ENCODE assay signal across 14 cellular contexts in the genomic region with DNA sequence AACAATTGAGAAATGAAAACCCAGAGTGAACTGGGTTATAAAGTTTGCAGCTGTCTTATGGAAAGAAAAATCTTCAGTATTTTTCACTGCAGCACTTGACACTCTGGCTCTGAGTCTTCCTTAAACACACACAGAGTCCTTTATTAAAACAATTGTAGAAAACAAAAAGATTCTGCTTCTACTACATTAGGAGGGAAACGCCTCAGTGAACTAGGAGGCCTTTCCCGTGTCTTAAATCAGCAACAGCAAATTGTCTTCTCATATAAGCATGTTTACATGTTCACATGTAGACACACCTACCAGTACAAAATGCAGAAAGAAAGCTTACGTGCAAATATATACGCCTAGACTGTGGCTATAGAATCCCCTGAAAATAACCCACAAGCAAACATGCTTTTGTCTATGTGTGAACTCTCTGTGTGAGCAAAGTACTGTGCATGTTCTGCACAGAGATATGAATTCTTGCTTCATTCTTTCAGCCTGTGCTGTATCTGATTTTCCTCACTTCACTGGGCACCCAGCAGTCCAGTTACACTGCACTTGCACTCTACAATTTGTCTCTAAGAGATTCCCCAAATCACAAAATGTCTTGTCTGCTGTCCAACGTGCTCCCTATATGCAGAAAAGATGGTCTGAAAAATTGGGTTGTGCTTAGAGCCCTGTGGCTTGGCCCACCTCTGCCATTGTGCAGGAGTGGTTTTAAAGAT. TPM values are rescaled to one million over a fixed set of nuclear protein-coding genes. Genes with fewer than 3 reads are reported as not detected.
DNase-seq lines count a peak whose midpoint lies in the region; ATAC-seq and TF ChIP-seq lines count a peak whose summit lies in the region.
"Had no signal": no experiment of that assay in that cellular context is flagged by ENCODE, and none has a peak within 500 bp of the region (broad histone marks: within the 10 kb centered on the region; RNA-seq: fewer than 3 reads in every experiment).

No MANE protein-coding gene starts in this region.

- H4K91ac ChIP-seq in neuronal stem cell (ENCODE audit: low read depth, low read length, poor library complexity), result no peak overlapping the region

- no peaks in the 10 kb centered on the region for H3K9me3 ChIP-seq in A673 (ENCODE audit: low read depth, low read length, poor library complexity, severe bottlenecking)
- H3K9me3 ChIP-seq in ascending aorta, result no peaks in the 10 kb centered on the region
- H3K9me3 ChIP-seq in right atrium auricular region, result no peaks in the 10 kb centered on the region
- H3K9me3 ChIP-seq in neuronal stem cell (replicated peaks in 1 of 2; ENCODE audit: control insufficient read depth in 2 of 2, insufficient read depth in 1 of 2, low read depth in 1 of 2, low read length in 2 of 2), result peaks cover 0 to 5% of the 10 kb centered on the region in 2 donors

- no TSS peak for BruUV-seq in A673 (replicated peaks; lab: Mats Ljungman, UMichigan)

- H2BK15ac ChIP-seq in neuronal stem cell (ENCODE audit: low read length), result no peak overlapping the region

- H2AK5ac ChIP-seq in neuronal stem cell (ENCODE audit: low read depth, low read length), result no peak overlapping the region

- no peak overlapping the region for H3K4me2 ChIP-seq in neuronal stem cell (ENCODE audit: insufficient read depth, low read length, poor library complexity, severe bottlenecking)

- H3K79me1 ChIP-seq in neuronal stem cell (ENCODE audit: low read depth, low read length), result peaks cover 6% of the 10 kb centered on the region

- no peaks in the 10 kb centered on the region for H3K9me3 Mint-ChIP-seq in activated CD8-positive, alpha-beta T cell treated with anti-CD3 and anti-CD28 coated beads, Interleukin-2, amount 10 ng/mL, durations not matched to agents 7 days and 5 days (ENCODE audit: insufficient read depth)

- no peak overlapping the region for H3K4me3 Mint-ChIP-seq in activated CD8-positive, alpha-beta T cell treated with anti-CD3 and anti-CD28 coated beads, Interleukin-2, amount 10 ng/mL, durations not matched to agents 7 days and 5 days

- H3K9ac ChIP-seq in neuronal stem cell (ENCODE audit: low read depth, low read length, poor library complexity), result no peak overlapping the region
- H3K9ac ChIP-seq: parathyroid adenoma had no signal

- no CpG with 5 or more reads among the region's 5 CpGs for WGBS in neuronal stem cell (ENCODE audit: extremely low coverage in 2 of 2, insufficient read length in 2 of 2, insufficient replicate concordance in 1 of 2), 2 donors

- H3K36me3 Mint-ChIP-seq in activated CD8-positive, alpha-beta T cell treated with anti-CD3 and anti-CD28 coated beads, Interleukin-2, amount 10 ng/mL, durations not matched to agents 7 days and 5 days (ENCODE audit: low read depth), result no peaks in the 10 kb centered on the region

- no peak for DNase-seq in A673 (ENCODE audit: low spot score)
- DNase-seq in ascending aorta (ENCODE audit: low spot score in 2 of 2), result no peak
- DNase-seq in right atrium auricular region (ENCODE audit: low spot score), result no peak
- peak; percentile 56 for DNase-seq in retina
- DNase-seq in ecto neural progenitor cell (ENCODE audit: low spot score), result no peak
- DNase-seq in neuronal stem cell (ENCODE audit: low spot score), result no peak
- DNase-seq in activated CD8-positive, alpha-beta T cell treated with anti-CD3 and anti-CD28 coated beads, Interleukin-2, amount 10 ng/mL, durations not matched to agents 7 days and 5 days, result no peak
- no peak for DNase-seq in mucosa of gallbladder (ENCODE audit: low spot score)
- DNase-seq: activated CD4-positive, alpha-beta T cell treated with anti-CD3 and anti-CD28 coated beads, Interleukin-2, amount 50 U/mL, for 1 hour; activated gamma-delta T cell; DMS 273 treated with DMSO at 0.1 percent for 48 hours; NCI-H2171 treated with DMSO at 0.1 percent for 48 hours; stimulated activated CD4-positive, alpha-beta T cell treated with anti-CD3 and anti-CD28 coated beads, Interleukin-4, amount 100 ng/mL, for 24 hours had no signal

- no peak overlapping the region for H3K14ac ChIP-seq in neuronal stem cell (ENCODE audit: low read length)

- CTCF ChIA-PET in A673 (lab: Charles Lee), result no interaction called here
- CTCF ChIA-PET in activated CD8-positive, alpha-beta T cell treated with anti-CD3 and anti-CD28 coated beads, Interleukin-2, amount 10 ng/mL, durations not matched to agents 7 days and 5 days (lab: Charles Lee), result no interaction called here

- H2BK12ac ChIP-seq in neuronal stem cell (ENCODE audit: low read length), result no peak overlapping the region

- H3K27me3 ChIP-seq in A673 (replicated peaks; ENCODE audit: insufficient read depth, low read depth, low read length, poor library complexity) (no peaks in the 10 kb centered on the region), ascending aorta (no peaks in the 10 kb centered on the region), right atrium auricular region (no peaks in the 10 kb centered on the region), neuronal stem cell (ENCODE audit: control insufficient read depth in 3 of 3, insufficient read depth in 3 of 3, low read depth in 1 of 3, low read length in 3 of 3) (no peaks in the 10 kb centered on the region)

- ATAC-seq in activated CD8-positive, alpha-beta T cell treated with anti-CD3 and anti-CD28 coated beads, Interleukin-2, amount 10 ng/mL, durations not matched to agents 7 days and 5 days, result no peak

- H3K18ac ChIP-seq in neuronal stem cell (ENCODE audit: low read length), result no peak overlapping the region

- no peak overlapping the region for H2BK5ac ChIP-seq in neuronal stem cell (ENCODE audit: low read length)

- H3K4me1 ChIP-seq in A673 (ENCODE audit: insufficient read depth, low read length, poor library complexity, severe bottlenecking), result peaks cover 56% of the 10 kb centered on the region
- H3K4me1 ChIP-seq in ascending aorta, result peaks cover 4 to 17% of the 10 kb centered on the region in 2 donors
- peaks cover 0 to 63% of the 10 kb centered on the region in 2 donors for H3K4me1 ChIP-seq in right atrium auricular region
- peaks cover 13 to 15% of the 10 kb centered on the region in 2 donors for H3K4me1 ChIP-seq in neuronal stem cell (ENCODE audit: control insufficient read depth in 2 of 2, insufficient read depth in 1 of 2, low read depth in 1 of 2, low read length in 2 of 2)
- H3K4me1 ChIP-seq: parathyroid adenoma had no signal

- POLR2A ChIA-PET in A673 (lab: Charles Lee; ENCODE audit: low non-redundant PET), result interaction anchor here (0.7 kb wide), 1 partner anchor 18 kb away, joined by 3 read pairs; no protein-coding TSS in a partner anchor
- POLR2A ChIA-PET in activated CD8-positive, alpha-beta T cell treated with anti-CD3 and anti-CD28 coated beads, Interleukin-2, amount 10 ng/mL, durations not matched to agents 7 days and 5 days (lab: Charles Lee), result interaction anchor here (0.6 kb wide), 1 partner anchor 300 kb away, joined by 3 read pairs; no protein-coding TSS in a partner anchor

- no peaks in the 10 kb centered on the region for H3K27me3 Mint-ChIP-seq in activated CD8-positive, alpha-beta T cell treated with anti-CD3 and anti-CD28 coated beads, Interleukin-2, amount 10 ng/mL, durations not matched to agents 7 days and 5 days (ENCODE audit: low read depth)

- H4K8ac ChIP-seq in neuronal stem cell (ENCODE audit: low read depth, low read length), result no peak overlapping the region

- H3K36me3 ChIP-seq in A673 (ENCODE audit: insufficient read depth, low read length, poor library complexity, severe bottlenecking), result peaks cover 35% of the 10 kb centered on the region
- H3K36me3 ChIP-seq in ascending aorta, result peaks cover 0 to 9% of the 10 kb centered on the region in 2 donors
- H3K36me3 ChIP-seq in right atrium auricular region, result peaks cover 10% of the 10 kb centered on the region
- peaks cover 2 to 90% of the 10 kb centered on the region in 2 donors for H3K36me3 ChIP-seq in neuronal stem cell (replicated peaks in 1 of 2; ENCODE audit: control insufficient read depth in 2 of 2, insufficient read depth in 2 of 2, low read length in 2 of 2)

- H3K23ac ChIP-seq in neuronal stem cell (ENCODE audit: low read depth, low read length, poor library complexity), result no peak overlapping the region

- no peak for TF ChIP-seq CTCF in A673 (conservative IDR thresholded peaks at IDR 0.05; ENCODE audit: low read depth, low read length)
- no peak for TF ChIP-seq CTCF in ascending aorta (IDR thresholded peaks at IDR 0.05)
- TF ChIP-seq CTCF in right atrium auricular region (IDR thresholded peaks at IDR 0.05), result no peak

- no peak overlapping the region for H2BK120ac ChIP-seq in neuronal stem cell (ENCODE audit: low read depth, low read length)

- H3K27ac ChIP-seq in A673 (ENCODE audit: low read depth, low read length, poor library complexity, severe bottlenecking) (peak overlapping the region; percentile 59), ascending aorta (peak overlapping the region; percentile 9 to 32), right atrium auricular region (peak overlapping the region; percentile 46 to 64), neuronal stem cell (replicated peaks; ENCODE audit: low read length) (no peak overlapping the region)
- H3K27ac ChIP-seq: parathyroid adenoma had no signal

- intact Hi-C loops in A673 (cut with micrococcal nuclease; ENCODE audit: unreplicated experiment) (no loop called here), ascending aorta (cut with DNase I) (no loop called here)

- H3K27ac Mint-ChIP-seq in activated CD8-positive, alpha-beta T cell treated with anti-CD3 and anti-CD28 coated beads, Interleukin-2, amount 10 ng/mL, durations not matched to agents 7 days and 5 days, result no peak overlapping the region

- no peak overlapping the region for H3K4me3 ChIP-seq in A673 (ENCODE audit: low read depth, low read length, poor library complexity, severe bottlenecking)
- H3K4me3 ChIP-seq in ascending aorta, result peak overlapping the region; percentile 4
- H3K4me3 ChIP-seq in right atrium auricular region, result no peak overlapping the region
- no peak overlapping the region for H3K4me3 ChIP-seq in neuronal stem cell (ENCODE audit: low read length in 2 of 2)

- H2AFZ ChIP-seq in neuronal stem cell (ENCODE audit: low read length), result no peak overlapping the region
- H2AFZ ChIP-seq: parathyroid adenoma had no signal

- no peak overlapping the region for H3K4ac ChIP-seq in neuronal stem cell (ENCODE audit: low read length)

- peaks cover 4% of the 10 kb centered on the region for H3K4me1 Mint-ChIP-seq in activated CD8-positive, alpha-beta T cell treated with anti-CD3 and anti-CD28 coated beads, Interleukin-2, amount 10 ng/mL, durations not matched to agents 7 days and 5 days (ENCODE audit: low read depth)

RNA-seq across cellular contexts. Expression of gene ZEB2, which starts 24.5 kb away (rescaled TPM):
- total RNA-seq in A673 (2021) (146 TPM in 2 replicates), ascending aorta (74.6 TPM), right atrium auricular region (10 to 100 TPM; 76.1 to 91.7 TPM), mucosa of gallbladder (91.0 TPM)
- 18.6 TPM for polyA plus RNA-seq in neuronal stem cell (2013, experiment 1 of 2)
- 19.1 TPM for polyA plus RNA-seq in neuronal stem cell (2013, experiment 2 of 2)
- total RNA-seq in activated CD8-positive, alpha-beta T cell treated with anti-CD3 and anti-CD28 coated beads, Interleukin-2, amount 10 ng/mL, durations not matched to agents 7 days and 5 days, result 1 to 10 TPM; 4.0 to 5.7 TPM

Comparison
In these comparisons a context has a peak if more than half of its experiments do, and no peak if none do; other contexts are left out.
1. H3K4me3 ChIP-seq: peak in ascending aorta (2 of 2); none in A673 (single experiment), right atrium auricular region (0 of 2) and neuronal stem cell (0 of 2).
2. RNA of gene ZEB2, which starts 24.5 kb away (total RNA-seq): 146 TPM in A673, 76.1 to 91.7 TPM in right atrium auricular region, 91.0 TPM in mucosa of gallbladder (single experiment) and 74.6 TPM in ascending aorta (single experiment); 4.0 to 5.7 TPM in activated CD8-positive, alpha-beta T cell treated with anti-CD3 and anti-CD28 coated beads, Interleukin-2, amount 10 ng/mL, durations not matched to agents 7 days and 5 days; every median in the first group is over 10 times any median in the second.